Comparison of ENCODE assay signal across 10 cellular contexts in genomic region chr17:40376541-40376940, GRCh38. TPM values are rescaled to one million over a fixed set of nuclear protein-coding genes. Genes with fewer than 3 reads are reported as not detected.
A peak's percentile ranks its signal among the peaks of the same experiment; 100 is the strongest.
DNase-seq lines count a peak whose midpoint lies in the region; ATAC-seq, FAIRE-seq and TF ChIP-seq lines count a peak whose summit lies in the region.
"Not testable (repeated sequence)": the region's sequence is repeated elsewhere in the genome, so short reads cannot be mapped to it uniquely, and the experiment has no call there.
"Had no signal": no experiment of that assay in that cellular context is flagged by ENCODE, and none has a peak within 500 bp of the region (broad histone marks: within the 10 kb centered on the region; RNA-seq: fewer than 3 reads in every experiment).

No MANE protein-coding gene starts in this region.

- CTCF ChIA-PET in activated naive CD4-positive, alpha-beta T cell treated with anti-CD3 and anti-CD28 coated beads, Interleukin-2, amount 10 ng/mL, durations not matched to agents 7 days and 5 days (lab: Charles Lee): interaction anchor here (1.0 to 1.7 kb wide), 3 partner anchors 16 to 157 kb away, joined by 3 read pairs; no protein-coding TSS in a partner anchor
- CTCF ChIA-PET in K562 (lab: Yijun Ruan, JAX; ENCODE audit: low intra/inter-chr PET ratio): not testable (repeated sequence)

- H2AFZ ChIP-seq in GM23338 (peak overlapping the region; percentile 86), K562 (ENCODE audit: low read depth, low read length) (peak overlapping the region; percentile 26; the same call in 1 of the 2 replicates)

- BruUV-seq in K562 (replicated peaks; lab: Mats Ljungman, UMichigan): not testable (repeated sequence)

- H3K9me2 ChIP-seq in GM23338 (ENCODE audit: insufficient read depth): not testable (repeated sequence)

- not testable (repeated sequence) for H3K9me3 Mint-ChIP-seq in GM23338; activated CD4-positive, alpha-beta T cell treated with anti-CD3 and anti-CD28 coated beads, Interleukin-2, amount 10 ng/mL, durations not matched to agents 24 days and 14 days; activated T-cell treated with anti-CD3 and anti-CD28 coated beads, Interleukin-2, amount 50 U/mL, for 24 hours; activated naive CD4-positive, alpha-beta T cell treated with anti-CD3 and anti-CD28 coated beads, Interleukin-2, amount 10 ng/mL, durations not matched to agents 7 days and 5 days; type B pancreatic cell

- not testable (repeated sequence) for H3K79me2 ChIP-seq in GM23338 (replicated peaks; ENCODE audit: insufficient read depth); K562 (ENCODE audit: control insufficient read depth, insufficient read depth, low read length)

- not testable (repeated sequence) for H3K9me3 ChIP-seq in K562 (replicated peaks; ENCODE audit: control insufficient read depth, insufficient read depth, low read depth, low read length)

- not testable (repeated sequence) for ATAC-seq in GM23338, K562

- H3K27ac Mint-ChIP-seq in GM23338; activated CD4-positive, alpha-beta T cell treated with anti-CD3 and anti-CD28 coated beads, Interleukin-2, amount 10 ng/mL, durations not matched to agents 24 days and 14 days; activated naive CD4-positive, alpha-beta T cell treated with anti-CD3 and anti-CD28 coated beads, Interleukin-2, amount 10 ng/mL, durations not matched to agents 7 days and 5 days; type B pancreatic cell: not testable (repeated sequence)
- peak overlapping the region; percentile 8 for H3K27ac Mint-ChIP-seq in activated T-cell treated with anti-CD3 and anti-CD28 coated beads, Interleukin-2, amount 50 U/mL, for 24 hours

- TF ChIP-seq EP300 in K562 (IDR thresholded peaks at IDR 0.05; ENCODE audit: low read length): not testable (repeated sequence)

- TF ChIP-seq CTCF in GM23338 (conservative IDR thresholded peaks at IDR 0.05; ENCODE audit: low read depth in 2 of 2); K562 (IDR thresholded peaks at IDR 0.05 in 2 of 3, conservative IDR thresholded peaks at IDR 0.05 in 1 of 3; ENCODE audit: insufficient read depth in 2 of 3, low read depth in 1 of 3, low read length in 3 of 3); type B pancreatic cell (conservative IDR thresholded peaks at IDR 0.05): not testable (repeated sequence)

- peaks cover 12% of the 10 kb centered on the region for H3K27me3 Mint-ChIP-seq in GM23338 (ENCODE audit: insufficient read depth, low read depth, poor library complexity)
- H3K27me3 Mint-ChIP-seq in activated CD4-positive, alpha-beta T cell treated with anti-CD3 and anti-CD28 coated beads, Interleukin-2, amount 10 ng/mL, durations not matched to agents 24 days and 14 days; activated T-cell treated with anti-CD3 and anti-CD28 coated beads, Interleukin-2, amount 50 U/mL, for 24 hours; type B pancreatic cell: not testable (repeated sequence)
- H3K27me3 Mint-ChIP-seq in activated naive CD4-positive, alpha-beta T cell treated with anti-CD3 and anti-CD28 coated beads, Interleukin-2, amount 10 ng/mL, durations not matched to agents 7 days and 5 days: peaks cover 19% of the 10 kb centered on the region

- not testable (repeated sequence) for H3K27ac ChIP-seq in GM23338 (ENCODE audit: low read depth); K562 (ENCODE audit: extremely low read depth, low read depth, low read length)

- H3K4me3 Mint-ChIP-seq in GM23338; activated CD4-positive, alpha-beta T cell treated with anti-CD3 and anti-CD28 coated beads, Interleukin-2, amount 10 ng/mL, durations not matched to agents 24 days and 14 days; activated T-cell treated with anti-CD3 and anti-CD28 coated beads, Interleukin-2, amount 50 U/mL, for 24 hours; activated naive CD4-positive, alpha-beta T cell treated with anti-CD3 and anti-CD28 coated beads, Interleukin-2, amount 10 ng/mL, durations not matched to agents 7 days and 5 days; type B pancreatic cell: not testable (repeated sequence)

- not testable (repeated sequence) for H3K9ac ChIP-seq in K562 (ENCODE audit: insufficient read depth in 1 of 2, low read depth in 2 of 2, low read length in 2 of 2)

- TF ChIP-seq POLR2A in K562 (conservative IDR thresholded peaks at IDR 0.05): not testable (repeated sequence)

- H3K4me3 ChIP-seq in GM23338, K562: not testable (repeated sequence)

- not testable (repeated sequence) for H3K36me3 ChIP-seq in GM23338 (ENCODE audit: insufficient read depth); K562 (ENCODE audit: control insufficient read depth, insufficient read depth, low read length)

- H3K36me3 Mint-ChIP-seq in GM23338 (ENCODE audit: low read depth); activated CD4-positive, alpha-beta T cell treated with anti-CD3 and anti-CD28 coated beads, Interleukin-2, amount 10 ng/mL, durations not matched to agents 24 days and 14 days (ENCODE audit: low read depth); activated T-cell treated with anti-CD3 and anti-CD28 coated beads, Interleukin-2, amount 50 U/mL, for 24 hours (ENCODE audit: low read depth); activated naive CD4-positive, alpha-beta T cell treated with anti-CD3 and anti-CD28 coated beads, Interleukin-2, amount 10 ng/mL, durations not matched to agents 7 days and 5 days; type B pancreatic cell: not testable (repeated sequence)

- not testable (repeated sequence) for H3K4me2 ChIP-seq in GM23338; K562 (ENCODE audit: insufficient read depth, low read length)

- not testable (repeated sequence) for FAIRE-seq in K562 (lab: Jason Lieb, UNC)

- H3K27me3 ChIP-seq in GM23338 (ENCODE audit: insufficient read depth); K562 (ENCODE audit: control insufficient read depth in 2 of 2, insufficient read depth in 2 of 2, low read length in 2 of 2): not testable (repeated sequence)

- H4K20me1 ChIP-seq in GM23338 (replicated peaks; ENCODE audit: insufficient read depth); K562 (replicated peaks; ENCODE audit: control insufficient read depth, insufficient read depth, low read length): not testable (repeated sequence)

- H3K9me1 ChIP-seq in K562 (ENCODE audit: control insufficient read depth, insufficient read depth, low read length): not testable (repeated sequence)

- not testable (repeated sequence) for H3F3A ChIP-seq in GM23338 (replicated peaks; ENCODE audit: low read depth)

- not testable (repeated sequence) for DNase-seq in GM23338 (ENCODE audit: low spot score); K562 (ENCODE audit: extremely low read depth in 1 of 4, low spot score in 3 of 4)
- DNase-seq in activated CD4-positive, alpha-beta T cell treated with anti-CD3 and anti-CD28 coated beads, Interleukin-2, amount 10 ng/mL, durations not matched to agents 24 days and 14 days: peak; percentile 68
- DNase-seq in activated T-cell treated with anti-CD3 and anti-CD28 coated beads, Interleukin-2, amount 50 U/mL, for 24 hours: peak; percentile 29
- peak; percentile 40 for DNase-seq in activated naive CD4-positive, alpha-beta T cell treated with anti-CD3 and anti-CD28 coated beads, Interleukin-2, amount 10 ng/mL, durations not matched to agents 7 days and 5 days
- DNase-seq in stimulated activated CD4-positive, alpha-beta T cell treated with anti-CD3 and anti-CD28 coated beads, Interleukin-1b, Interleukin-23, amount 100 ng/mL, for 48 hours: peak; percentile 39
- peak; percentile 3 for DNase-seq in type B pancreatic cell (ENCODE audit: extremely low spot score, unreplicated experiment)

- not testable (repeated sequence) for H3K4me1 ChIP-seq in GM23338 (ENCODE audit: insufficient read depth)
- peaks cover 12 to 13% of the 10 kb centered on the region in 2 experiments; a peak in 4 of 5 replicates for H3K4me1 ChIP-seq in K562 (replicated peaks in 1 of 2; ENCODE audit: control insufficient read depth in 2 of 2, insufficient read depth in 2 of 2, low read length in 2 of 2)

- in situ Hi-C loops in K562 (cut with MboI): not testable (repeated sequence)

- TF ChIP-seq RAD21 in K562 (CRISPR knock-in tag; conservative IDR thresholded peaks at IDR 0.05 in 1 of 2, IDR thresholded peaks at IDR 0.05 in 1 of 2): not testable (repeated sequence)

- H3K4me1 Mint-ChIP-seq in GM23338; type B pancreatic cell (ENCODE audit: unreplicated experiment): not testable (repeated sequence)
- peaks cover 25% of the 10 kb centered on the region for H3K4me1 Mint-ChIP-seq in activated CD4-positive, alpha-beta T cell treated with anti-CD3 and anti-CD28 coated beads, Interleukin-2, amount 10 ng/mL, durations not matched to agents 24 days and 14 days
- peaks cover 38% of the 10 kb centered on the region for H3K4me1 Mint-ChIP-seq in activated T-cell treated with anti-CD3 and anti-CD28 coated beads, Interleukin-2, amount 50 U/mL, for 24 hours (ENCODE audit: low read depth)
- peaks cover 11% of the 10 kb centered on the region for H3K4me1 Mint-ChIP-seq in activated naive CD4-positive, alpha-beta T cell treated with anti-CD3 and anti-CD28 coated beads, Interleukin-2, amount 10 ng/mL, durations not matched to agents 7 days and 5 days

- 66% methylated on average over 6 of the region's 6 CpGs for WGBS in K562 (ENCODE audit: insufficient coverage, low coverage, missing lambda C conversion rate)

- POLR2A ChIA-PET in K562 (lab: Yijun Ruan, JAX): interaction anchor here (0.7 to 1.6 kb wide), 5 partner anchors 9 to 45 kb away, joined by 3 to 5 read pairs (median 3); no protein-coding TSS in a partner anchor

- intact Hi-C loops in activated CD4-positive, alpha-beta T cell treated with anti-CD3 and anti-CD28 coated beads, Interleukin-2, amount 10 ng/mL, durations not matched to agents 24 days and 14 days (cut with micrococcal nuclease); K562 (cut with micrococcal nuclease): not testable (repeated sequence)

RNA-seq across cellular contexts. Expression of gene GJD3, which starts 12.0 kb away (rescaled TPM):
- 1.4 and 2.8 TPM in 2 replicates for total RNA-seq in GM23338 (2014; rRNA removed; shearing (Covaris generic))
- not detected in 2 replicates for polyA plus RNA-seq in GM23338 (2016; fragmentation: Nextera tagmentation; extraction: Ambion mirVana)
- total RNA-seq in activated CD4-positive, alpha-beta T cell treated with anti-CD3 and anti-CD28 coated beads, Interleukin-2, amount 10 ng/mL, durations not matched to agents 24 days and 14 days: 0.23 and 0.38 TPM in 2 replicates
- total RNA-seq in K562 (2011; cell fraction: chromatin; rRNA removed; ENCODE audit: low replicate concordance): not detected in 2 replicates
- total RNA-seq in K562 (2011; cell fraction: nucleolus; rRNA removed): 0.50 and 0.66 TPM in 2 replicates
- not detected in 2 replicates for total RNA-seq in K562 (2011; cell fraction: nucleoplasm; rRNA removed)
- total RNA-seq in K562 (2014; rRNA removed): not detected in 2 replicates
- total RNA-seq in K562 (2014; rRNA removed; fragmentation: Illumina TruSeq; extraction: Trizol): not detected in 2 replicates
- not detected in 2 replicates for total RNA-seq in K562 (2015; rRNA removed; fragmentation: Illumina TruSeq; extraction: Trizol)
- 0.38 TPM in 1 of 2 replicates, not detected in the other for total RNA-seq in K562 (2021)
- polyA plus RNA-seq in K562 (2011; rRNA removed): not detected in 2 replicates
- 0.24 TPM in 1 of 2 replicates, not detected in the other for polyA plus RNA-seq in K562 (2011; cell fraction: cytosol; rRNA removed)
- polyA plus RNA-seq in K562 (2011; cell fraction: nucleus; rRNA removed): not detected in 2 replicates
- polyA plus RNA-seq in K562 (2012): 0.46 and 2.9 TPM in 2 replicates
- polyA plus RNA-seq in K562 (2014; fragmentation: Illumina TruSeq; extraction: Trizol): not detected in 2 replicates
- polyA plus RNA-seq in K562 (2014; fragmentation: Nextera tagmentation; extraction: Ambion mirVana): not detected
- polyA plus RNA-seq in K562 (2014; rRNA removed): 0.17 TPM in 1 of 2 replicates, not detected in the other
- polyA minus RNA-seq in K562 (2011; rRNA and poly(A)+ RNA removed): not detected in 2 replicates
- not detected in 2 replicates for polyA minus RNA-seq in K562 (2011; cell fraction: cytosol; rRNA and poly(A)+ RNA removed)
- 1.2 TPM in 1 of 2 replicates, not detected in the other for polyA minus RNA-seq in K562 (2011; cell fraction: nucleus; rRNA and poly(A)+ RNA removed)
- total RNA-seq in type B pancreatic cell (ENCODE audit: low replicate concordance): 0.36 and 0.43 TPM in 2 replicates
- total RNA-seq: Caco-2, H9 had no signal
- polyA plus RNA-seq: CD14-positive monocyte had no signal

RNA-seq across cellular contexts. Expression of gene TOP2A, which starts 41.2 kb away (rescaled TPM):
- total RNA-seq in GM23338 (2014; rRNA removed; shearing (Covaris generic)): 258 and 263 TPM in 2 replicates
- 442 and 485 TPM in 2 replicates for polyA plus RNA-seq in GM23338 (2016; fragmentation: Nextera tagmentation; extraction: Ambion mirVana)
- total RNA-seq in activated CD4-positive, alpha-beta T cell treated with anti-CD3 and anti-CD28 coated beads, Interleukin-2, amount 10 ng/mL, durations not matched to agents 24 days and 14 days: 189 and 194 TPM in 2 replicates
- total RNA-seq in K562 (2011; cell fraction: chromatin; rRNA removed; ENCODE audit: low replicate concordance): 65.1 and 280 TPM in 2 replicates
- 39.0 and 56.5 TPM in 2 replicates for total RNA-seq in K562 (2011; cell fraction: nucleolus; rRNA removed)
- total RNA-seq in K562 (2011; cell fraction: nucleoplasm; rRNA removed): 105 and 126 TPM in 2 replicates
- 131 and 133 TPM in 2 replicates for total RNA-seq in K562 (2014; rRNA removed)
- total RNA-seq in K562 (2014; rRNA removed; fragmentation: Illumina TruSeq; extraction: Trizol): 335 and 375 TPM in 2 replicates
- total RNA-seq in K562 (2015; rRNA removed; fragmentation: Illumina TruSeq; extraction: Trizol): 257 and 281 TPM in 2 replicates
- 266 and 282 TPM in 2 replicates for total RNA-seq in K562 (2021)
- 150 and 347 TPM in 2 replicates for polyA plus RNA-seq in K562 (2011; rRNA removed)
- 39.7 and 72.0 TPM in 2 replicates for polyA plus RNA-seq in K562 (2011; cell fraction: cytosol; rRNA removed)
- polyA plus RNA-seq in K562 (2011; cell fraction: nucleus; rRNA removed): 94.7 and 101 TPM in 2 replicates
- polyA plus RNA-seq in K562 (2012): 250 and 293 TPM in 2 replicates
- 204 and 233 TPM in 2 replicates for polyA plus RNA-seq in K562 (2014; fragmentation: Illumina TruSeq; extraction: Trizol)
- 100 to 1,000 TPM; 175 to 259 TPM for polyA plus RNA-seq in K562 (2014; fragmentation: Nextera tagmentation; extraction: Ambion mirVana)
- 163 and 185 TPM in 2 replicates for polyA plus RNA-seq in K562 (2014; rRNA removed)
- 222 and 350 TPM in 2 replicates for polyA minus RNA-seq in K562 (2011; rRNA and poly(A)+ RNA removed)
- 60.8 and 128 TPM in 2 replicates for polyA minus RNA-seq in K562 (2011; cell fraction: cytosol; rRNA and poly(A)+ RNA removed)
- polyA minus RNA-seq in K562 (2011; cell fraction: nucleus; rRNA and poly(A)+ RNA removed): 61.9 and 96.7 TPM in 2 replicates
- 65.8 and 248 TPM in 2 replicates for total RNA-seq in type B pancreatic cell (ENCODE audit: low replicate concordance)
